Comparison of ENCODE assay signal across 10 cellular contexts in the genomic region with DNA sequence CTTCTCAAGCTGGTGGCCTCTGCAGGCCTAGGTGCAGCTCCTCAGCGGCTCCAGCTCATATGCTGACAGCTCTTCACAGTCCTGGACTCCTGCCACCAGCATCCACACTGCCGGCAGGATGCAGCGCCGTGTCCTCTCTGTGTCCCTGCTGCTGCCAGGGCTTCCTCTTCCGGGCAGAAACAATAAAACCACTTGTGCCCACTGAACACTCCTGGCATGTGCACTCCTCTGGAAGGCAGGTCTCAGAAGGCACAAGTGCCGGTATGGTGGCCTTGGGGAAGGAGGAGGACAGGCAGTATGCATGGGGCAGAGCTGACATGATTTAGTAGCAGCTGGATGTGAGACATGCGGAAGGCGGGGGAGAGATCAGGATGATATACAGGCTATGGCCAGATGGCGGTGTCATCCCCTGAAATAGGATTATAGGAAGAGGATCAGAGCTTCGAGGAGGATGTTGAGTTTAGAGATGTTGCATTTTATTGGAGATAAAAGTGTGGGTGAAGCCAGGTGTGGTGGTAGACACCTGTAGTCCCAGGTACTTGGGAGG. TPM values are rescaled to one million over a fixed set of nuclear protein-coding genes. Genes with fewer than 3 reads are reported as not detected.
DNase-seq lines count a peak whose midpoint lies in the region; ATAC-seq lines count a peak whose summit lies in the region.
"Had no signal": no experiment of that assay in that cellular context is flagged by ENCODE, and none has a peak within 500 bp of the region (broad histone marks: within the 10 kb centered on the region; RNA-seq: fewer than 3 reads in every experiment).

No MANE protein-coding gene starts in this region.

- H3K27ac Mint-ChIP-seq in activated CD4-positive, alpha-beta T cell treated with anti-CD3 and anti-CD28 coated beads, Interleukin-2, amount 10 ng/mL, durations not matched to agents 24 days and 14 days = peak overlapping the region; percentile 5
- H3K27ac Mint-ChIP-seq in stimulated activated naive B cell treated with anti-CD40 and anti-IgM and Interleukin-4, amounts not matched to agents 10 μg/mL and 1 μg/mL and 100 μg/mL, for 72 hours = peak overlapping the region; percentile 38
- H3K27ac Mint-ChIP-seq in immature natural killer cell = peak overlapping the region in 2 of 6 donors; percentile 4 to 8
- H3K27ac Mint-ChIP-seq: CD8-positive, alpha-beta T cell had no signal

- peaks cover 46% of the 10 kb centered on the region for H3K36me3 Mint-ChIP-seq in activated CD4-positive, alpha-beta T cell treated with anti-CD3 and anti-CD28 coated beads, Interleukin-2, amount 10 ng/mL, durations not matched to agents 24 days and 14 days (ENCODE audit: low read depth)
- peaks cover 10 to 17% of the 10 kb centered on the region in 2 donors for H3K36me3 Mint-ChIP-seq in stimulated activated naive B cell treated with anti-CD40 and anti-IgM and Interleukin-4, amounts not matched to agents 10 μg/mL and 1 μg/mL and 100 μg/mL, for 72 hours
- H3K36me3 Mint-ChIP-seq in immature natural killer cell = peaks cover 4 to 9% (median 6%) of the 10 kb centered on the region in 3 donors
- H3K36me3 Mint-ChIP-seq: CD8-positive, alpha-beta T cell had no signal

- ATAC-seq in stimulated activated naive B cell treated with anti-CD40 and anti-IgM and Interleukin-4, amounts not matched to agents 10 μg/mL and 1 μg/mL and 100 μg/mL, for 72 hours (replicated peaks) = no peak
- no peak for ATAC-seq in GM18519 (IDR thresholded peaks at IDR 0.05; ENCODE audit: low FRiP score, unreplicated experiment)
- ATAC-seq: CD8-positive, alpha-beta T cell had no signal

- no peaks in the 10 kb centered on the region for H3K4me1 Mint-ChIP-seq in activated CD4-positive, alpha-beta T cell treated with anti-CD3 and anti-CD28 coated beads, Interleukin-2, amount 10 ng/mL, durations not matched to agents 24 days and 14 days
- peaks cover 31 to 35% of the 10 kb centered on the region in 2 donors for H3K4me1 Mint-ChIP-seq in stimulated activated naive B cell treated with anti-CD40 and anti-IgM and Interleukin-4, amounts not matched to agents 10 μg/mL and 1 μg/mL and 100 μg/mL, for 72 hours
- H3K4me1 Mint-ChIP-seq in immature natural killer cell = no peaks in the 10 kb centered on the region

- no peak overlapping the region for H3K4me3 Mint-ChIP-seq in activated CD4-positive, alpha-beta T cell treated with anti-CD3 and anti-CD28 coated beads, Interleukin-2, amount 10 ng/mL, durations not matched to agents 24 days and 14 days
- no peak overlapping the region for H3K4me3 Mint-ChIP-seq in stimulated activated naive B cell treated with anti-CD40 and anti-IgM and Interleukin-4, amounts not matched to agents 10 μg/mL and 1 μg/mL and 100 μg/mL, for 72 hours
- H3K4me3 Mint-ChIP-seq in immature natural killer cell = no peak overlapping the region
- H3K4me3 Mint-ChIP-seq: CD8-positive, alpha-beta T cell had no signal

- H3K9me3 Mint-ChIP-seq in activated CD4-positive, alpha-beta T cell treated with anti-CD3 and anti-CD28 coated beads, Interleukin-2, amount 10 ng/mL, durations not matched to agents 24 days and 14 days = no peaks in the 10 kb centered on the region
- H3K9me3 Mint-ChIP-seq in stimulated activated naive B cell treated with anti-CD40 and anti-IgM and Interleukin-4, amounts not matched to agents 10 μg/mL and 1 μg/mL and 100 μg/mL, for 72 hours = peaks cover 0 to 2% of the 10 kb centered on the region in 2 donors
- H3K9me3 Mint-ChIP-seq in immature natural killer cell = no peaks in the 10 kb centered on the region
- H3K9me3 Mint-ChIP-seq: CD8-positive, alpha-beta T cell had no signal

- DNase-seq in activated CD4-positive, alpha-beta T cell treated with anti-CD3 and anti-CD28 coated beads, Interleukin-2, amount 10 ng/mL, durations not matched to agents 24 days and 14 days = no peak
- no peak for DNase-seq in activated CD4-positive, alpha-beta T cell treated with anti-CD3 and anti-CD28 coated beads for 1 hour
- DNase-seq in NCI-H82 (lab: John Stamatoyannopoulos, UW) (peak; percentile 98), dermis microvascular lymphatic vessel endothelial cell (ENCODE audit: low read depth in 2 of 2) (peak; percentile 53 to 56), immature natural killer cell (no peak)
- DNase-seq in stimulated activated naive B cell treated with anti-CD40 and anti-IgM and Interleukin-4, amounts not matched to agents 10 μg/mL and 1 μg/mL and 100 μg/mL, for 72 hours = no peak
- DNase-seq in activated CD4-positive, alpha-beta T cell treated with anti-CD3 and anti-CD28 coated beads for 4 hours = no peak
- DNase-seq: CD8-positive, alpha-beta T cell; psoas muscle had no signal

- intact Hi-C loops in activated CD4-positive, alpha-beta T cell treated with anti-CD3 and anti-CD28 coated beads, Interleukin-2, amount 10 ng/mL, durations not matched to agents 24 days and 14 days (cut with micrococcal nuclease) = no loop called here

- no peaks in the 10 kb centered on the region for H3K27me3 Mint-ChIP-seq in activated CD4-positive, alpha-beta T cell treated with anti-CD3 and anti-CD28 coated beads, Interleukin-2, amount 10 ng/mL, durations not matched to agents 24 days and 14 days
- H3K27me3 Mint-ChIP-seq in stimulated activated naive B cell treated with anti-CD40 and anti-IgM and Interleukin-4, amounts not matched to agents 10 μg/mL and 1 μg/mL and 100 μg/mL, for 72 hours = no peaks in the 10 kb centered on the region
- peaks cover 0 to 1% (median 0%) of the 10 kb centered on the region in 3 donors for H3K27me3 Mint-ChIP-seq in immature natural killer cell (ENCODE audit: low read depth in 3 of 3)

RNA-seq across cellular contexts. Expression of a gene that starts 7.5 kb away (rescaled TPM):
- 196 and 206 TPM in 2 replicates for total RNA-seq in activated CD4-positive, alpha-beta T cell treated with anti-CD3 and anti-CD28 coated beads, Interleukin-2, amount 10 ng/mL, durations not matched to agents 24 days and 14 days
- total RNA-seq in dermis microvascular lymphatic vessel endothelial cell = 13.6 and 24.4 TPM in 2 replicates
- 1 to 10 TPM; 4.1 to 7.4 (median 5.4) TPM for polyA plus RNA-seq in immature natural killer cell

RNA-seq across cellular contexts. Expression of a gene that starts 11.3 kb away (rescaled TPM):
- 32.5 and 33.7 TPM in 2 replicates for total RNA-seq in activated CD4-positive, alpha-beta T cell treated with anti-CD3 and anti-CD28 coated beads, Interleukin-2, amount 10 ng/mL, durations not matched to agents 24 days and 14 days
- total RNA-seq in dermis microvascular lymphatic vessel endothelial cell = 52.5 and 55.7 TPM in 2 replicates
- 10 to 100 TPM; 28.6 to 73.2 (median 53.5) TPM for polyA plus RNA-seq in immature natural killer cell

RNA-seq across cellular contexts. Expression of a gene that starts 27.3 kb away (rescaled TPM):
- 432 TPM in 2 replicates for total RNA-seq in activated CD4-positive, alpha-beta T cell treated with anti-CD3 and anti-CD28 coated beads, Interleukin-2, amount 10 ng/mL, durations not matched to agents 24 days and 14 days
- total RNA-seq in dermis microvascular lymphatic vessel endothelial cell = 39.8 and 81.7 TPM in 2 replicates
- polyA plus RNA-seq in immature natural killer cell = 10 to 100 TPM; 18.2 to 22.8 (median 20.8) TPM

RNA-seq across cellular contexts. Expression of a gene that starts 36.7 kb away (rescaled TPM):
- total RNA-seq in activated CD4-positive, alpha-beta T cell treated with anti-CD3 and anti-CD28 coated beads, Interleukin-2, amount 10 ng/mL, durations not matched to agents 24 days and 14 days = 36.3 and 39.9 TPM in 2 replicates
- total RNA-seq in dermis microvascular lymphatic vessel endothelial cell = 9.5 and 10.2 TPM in 2 replicates
- polyA plus RNA-seq in immature natural killer cell = 10 to 100 TPM; 25.5 to 33.1 (median 32.1) TPM

RNA-seq across cellular contexts. Expression of a gene that starts 39.4 kb away (rescaled TPM):
- total RNA-seq in activated CD4-positive, alpha-beta T cell treated with anti-CD3 and anti-CD28 coated beads, Interleukin-2, amount 10 ng/mL, durations not matched to agents 24 days and 14 days = 66.9 and 67.0 TPM in 2 replicates
- total RNA-seq in dermis microvascular lymphatic vessel endothelial cell = 96.8 and 112 TPM in 2 replicates
- 10 to 100 TPM; 54.9 to 74.4 (median 59.3) TPM for polyA plus RNA-seq in immature natural killer cell

Comparison
In these comparisons a context has a peak if more than half of its experiments do, and no peak if none do; other contexts are left out.
1. DNase-seq: peak in NCI-H82 (single experiment) and dermis microvascular lymphatic vessel endothelial cell (2 of 2); none in activated CD4-positive, alpha-beta T cell treated with anti-CD3 and anti-CD28 coated beads, Interleukin-2, amount 10 ng/mL, durations not matched to agents 24 days and 14 days (single experiment), activated CD4-positive, alpha-beta T cell treated with anti-CD3 and anti-CD28 coated beads for 1 hour (single experiment), stimulated activated naive B cell treated with anti-CD40 and anti-IgM and Interleukin-4, amounts not matched to agents 10 μg/mL and 1 μg/mL and 100 μg/mL, for 72 hours (single experiment), immature natural killer cell (0 of 3) and activated CD4-positive, alpha-beta T cell treated with anti-CD3 and anti-CD28 coated beads for 4 hours (0 of 2).